ENCODE assay signal across 1 cellular context in the genomic region with DNA sequence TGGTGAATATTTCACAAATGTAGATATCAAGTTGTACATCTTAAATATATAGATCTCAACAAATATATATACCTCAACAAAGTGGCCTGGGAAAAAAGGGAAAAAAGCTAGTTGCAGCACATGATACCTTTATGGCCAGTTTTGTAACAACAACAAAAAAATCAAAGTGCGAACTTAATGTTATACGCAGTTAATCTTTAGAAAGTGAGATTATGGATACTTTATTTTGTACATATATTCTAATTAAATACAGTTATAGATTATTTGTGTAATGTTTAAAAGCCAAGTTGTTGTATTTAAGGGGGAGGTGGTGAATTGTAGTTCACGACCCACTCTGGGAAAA.
A peak's percentile ranks its signal among the peaks of the same experiment; 100 is the strongest.
TF ChIP-seq lines count a peak whose summit lies in the region.

No MANE protein-coding gene starts in this region.

TF ChIP-seq in HepG2, 621 proteins besides CTCF, POLR2A, EP300 and RAD21:
- TF ChIP-seq ZNF790 (CRISPR knock-in tag; IDR thresholded peaks at IDR 0.05; ENCODE audit: borderline replicate concordance) (0 out of 2 replicates have a peak, but pooled peaks have one; percentile 0), ZBTB43 (CRISPR knock-in tag; conservative IDR thresholded peaks at IDR 0.05) (no peak), NR1H2 (CRISPR knock-in tag; IDR thresholded peaks at IDR 0.05; ENCODE audit: borderline replicate concordance, low read depth) (no peak), MYNN (CRISPR knock-in tag; IDR thresholded peaks at IDR 0.05; ENCODE audit: low read depth) (no peak), ZNF781 (CRISPR knock-in tag; IDR thresholded peaks at IDR 0.05; ENCODE audit: borderline replicate concordance, not compliant biosample characterization) (no peak), ZFAT (CRISPR knock-in tag; conservative IDR thresholded peaks at IDR 0.05) (no peak), ATRX (CRISPR knock-in tag; IDR thresholded peaks at IDR 0.05; ENCODE audit: borderline replicate concordance) (no peak), MAFK (conservative IDR thresholded peaks at IDR 0.05 in 1 of 2, IDR thresholded peaks at IDR 0.05 in 1 of 2; ENCODE audit: low read length in 2 of 2) (no peak), ZNF329 (CRISPR knock-in tag; IDR thresholded peaks at IDR 0.05; ENCODE audit: low read depth) (no peak), ZSCAN5A (CRISPR knock-in tag; IDR thresholded peaks at IDR 0.05; ENCODE audit: borderline replicate concordance) (0 out of 2 replicates have a peak, but pooled peaks have one; percentile 24), SRSF1 (optimal IDR thresholded peaks at IDR 0.05; ENCODE audit: low read depth, low read length) (no peak), ZNF256 (CRISPR knock-in tag; conservative IDR thresholded peaks at IDR 0.05) (no peak), MTA3 (CRISPR knock-in tag; IDR thresholded peaks at IDR 0.05) (no peak), KLF16 (CRISPR knock-in tag; IDR thresholded peaks at IDR 0.05) (no peak), TP53 (CRISPR knock-in tag; conservative IDR thresholded peaks at IDR 0.05) (no peak)
- TF ChIP-seq, protein P1, sequence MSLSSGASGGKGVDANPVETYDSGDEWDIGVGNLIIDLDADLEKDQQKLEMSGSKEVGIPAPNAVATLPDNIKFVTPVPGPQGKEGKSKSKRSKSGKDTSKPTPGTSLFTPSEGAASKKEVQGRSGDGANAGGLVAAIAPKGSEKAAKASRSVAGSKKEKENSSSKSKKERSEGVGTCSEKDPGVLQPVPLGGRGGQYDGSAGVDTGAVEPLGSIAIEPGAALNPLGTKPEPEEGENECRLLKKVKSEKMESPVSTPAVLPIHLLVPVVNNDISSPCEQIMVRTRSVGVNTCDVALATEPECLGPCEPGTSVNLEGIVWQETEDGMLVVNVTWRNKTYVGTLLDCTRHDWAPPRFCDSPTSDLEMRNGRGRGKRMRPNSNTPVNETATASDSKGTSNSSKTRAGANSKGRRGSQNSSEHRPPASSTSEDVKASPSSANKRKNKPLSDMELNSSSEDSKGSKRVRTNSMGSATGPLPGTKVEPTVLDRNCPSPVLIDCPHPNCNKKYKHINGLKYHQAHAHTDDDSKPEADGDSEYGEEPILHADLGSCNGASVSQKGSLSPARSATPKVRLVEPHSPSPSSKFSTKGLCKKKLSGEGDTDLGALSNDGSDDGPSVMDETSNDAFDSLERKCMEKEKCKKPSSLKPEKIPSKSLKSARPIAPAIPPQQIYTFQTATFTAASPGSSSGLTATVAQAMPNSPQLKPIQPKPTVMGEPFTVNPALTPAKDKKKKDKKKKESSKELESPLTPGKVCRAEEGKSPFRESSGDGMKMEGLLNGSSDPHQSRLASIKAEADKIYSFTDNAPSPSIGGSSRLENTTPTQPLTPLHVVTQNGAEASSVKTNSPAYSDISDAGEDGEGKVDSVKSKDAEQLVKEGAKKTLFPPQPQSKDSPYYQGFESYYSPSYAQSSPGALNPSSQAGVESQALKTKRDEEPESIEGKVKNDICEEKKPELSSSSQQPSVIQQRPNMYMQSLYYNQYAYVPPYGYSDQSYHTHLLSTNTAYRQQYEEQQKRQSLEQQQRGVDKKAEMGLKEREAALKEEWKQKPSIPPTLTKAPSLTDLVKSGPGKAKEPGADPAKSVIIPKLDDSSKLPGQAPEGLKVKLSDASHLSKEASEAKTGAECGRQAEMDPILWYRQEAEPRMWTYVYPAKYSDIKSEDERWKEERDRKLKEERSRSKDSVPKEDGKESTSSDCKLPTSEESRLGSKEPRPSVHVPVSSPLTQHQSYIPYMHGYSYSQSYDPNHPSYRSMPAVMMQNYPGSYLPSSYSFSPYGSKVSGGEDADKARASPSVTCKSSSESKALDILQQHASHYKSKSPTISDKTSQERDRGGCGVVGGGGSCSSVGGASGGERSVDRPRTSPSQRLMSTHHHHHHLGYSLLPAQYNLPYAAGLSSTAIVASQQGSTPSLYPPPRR (CRISPR knock-in tag; IDR thresholded peaks at IDR 0.05; ENCODE audit: borderline replicate concordance) = no peak
- TF ChIP-seq, protein P2, sequence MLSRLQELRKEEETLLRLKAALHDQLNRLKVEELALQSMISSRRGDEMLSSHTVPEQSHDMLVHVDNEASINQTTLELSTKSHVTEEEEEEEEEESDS (CRISPR knock-in tag; IDR thresholded peaks at IDR 0.05; ENCODE audit: borderline replicate concordance) = 0 out of 2 replicates have a peak, but pooled peaks have one; percentile 79
- TF ChIP-seq, protein P3, sequence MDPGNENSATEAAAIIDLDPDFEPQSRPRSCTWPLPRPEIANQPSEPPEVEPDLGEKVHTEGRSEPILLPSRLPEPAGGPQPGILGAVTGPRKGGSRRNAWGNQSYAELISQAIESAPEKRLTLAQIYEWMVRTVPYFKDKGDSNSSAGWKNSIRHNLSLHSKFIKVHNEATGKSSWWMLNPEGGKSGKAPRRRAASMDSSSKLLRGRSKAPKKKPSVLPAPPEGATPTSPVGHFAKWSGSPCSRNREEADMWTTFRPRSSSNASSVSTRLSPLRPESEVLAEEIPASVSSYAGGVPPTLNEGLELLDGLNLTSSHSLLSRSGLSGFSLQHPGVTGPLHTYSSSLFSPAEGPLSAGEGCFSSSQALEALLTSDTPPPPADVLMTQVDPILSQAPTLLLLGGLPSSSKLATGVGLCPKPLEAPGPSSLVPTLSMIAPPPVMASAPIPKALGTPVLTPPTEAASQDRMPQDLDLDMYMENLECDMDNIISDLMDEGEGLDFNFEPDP (CRISPR knock-in tag; conservative IDR thresholded peaks at IDR 0.05) = no peak
- TF ChIP-seq, protein P4, sequence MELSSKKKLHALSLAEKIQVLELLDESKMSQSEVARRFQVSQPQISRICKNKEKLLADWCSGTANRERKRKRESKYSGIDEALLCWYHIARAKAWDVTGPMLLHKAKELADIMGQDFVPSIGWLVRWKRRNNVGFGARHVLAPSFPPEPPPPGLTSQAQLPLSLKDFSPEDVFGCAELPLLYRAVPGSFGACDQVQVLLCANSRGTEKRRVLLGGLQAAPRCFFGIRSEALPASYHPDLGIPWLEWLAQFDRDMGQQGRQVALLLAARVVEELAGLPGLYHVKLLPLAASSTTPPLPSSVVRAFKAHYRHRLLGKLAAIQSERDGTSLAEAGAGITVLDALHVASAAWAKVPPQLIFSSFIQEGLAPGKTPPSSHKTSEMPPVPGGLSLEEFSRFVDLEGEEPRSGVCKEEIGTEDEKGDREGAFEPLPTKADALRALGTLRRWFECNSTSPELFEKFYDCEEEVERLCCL (CRISPR knock-in tag; IDR thresholded peaks at IDR 0.05; ENCODE audit: borderline replicate concordance) = no peak
TF ChIP-seq in HepG2: peak in this region for 3.
